In the genomic region with DNA sequence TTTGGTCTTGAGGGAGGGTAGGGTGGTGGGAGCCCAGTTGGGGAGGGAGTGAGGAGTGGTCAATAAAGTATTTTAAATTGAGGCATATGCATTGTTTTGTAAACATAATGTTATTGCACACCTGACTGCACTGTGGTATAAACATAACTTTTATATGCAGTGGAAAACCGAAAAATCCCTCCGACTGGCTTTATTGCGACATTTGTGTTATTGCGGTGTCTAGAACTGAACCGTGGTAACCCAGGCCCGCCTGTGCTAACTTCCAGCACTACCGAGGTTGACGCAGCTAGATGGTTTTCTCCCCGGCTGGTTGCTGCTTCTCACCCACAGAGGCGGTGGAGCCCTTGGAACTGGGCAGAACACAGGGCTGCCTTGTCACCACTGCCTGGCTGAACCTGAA, we compare ENCODE assay signal across 1 cellular context.
TF ChIP-seq lines count a peak whose summit lies in the region.

No MANE protein-coding gene starts in this region.

TF ChIP-seq in HepG2, 621 proteins besides CTCF, POLR2A, EP300 and RAD21:
- no peak for TF ChIP-seq ZNF589 (CRISPR knock-in tag; conservative IDR thresholded peaks at IDR 0.05)
- TF ChIP-seq NBN (conservative IDR thresholded peaks at IDR 0.05): no peak
- TF ChIP-seq CEBPB (IDR thresholded peaks at IDR 0.05; ENCODE audit: borderline replicate concordance, low read depth, low read length): peak; percentile 73
- TF ChIP-seq, protein P1, sequence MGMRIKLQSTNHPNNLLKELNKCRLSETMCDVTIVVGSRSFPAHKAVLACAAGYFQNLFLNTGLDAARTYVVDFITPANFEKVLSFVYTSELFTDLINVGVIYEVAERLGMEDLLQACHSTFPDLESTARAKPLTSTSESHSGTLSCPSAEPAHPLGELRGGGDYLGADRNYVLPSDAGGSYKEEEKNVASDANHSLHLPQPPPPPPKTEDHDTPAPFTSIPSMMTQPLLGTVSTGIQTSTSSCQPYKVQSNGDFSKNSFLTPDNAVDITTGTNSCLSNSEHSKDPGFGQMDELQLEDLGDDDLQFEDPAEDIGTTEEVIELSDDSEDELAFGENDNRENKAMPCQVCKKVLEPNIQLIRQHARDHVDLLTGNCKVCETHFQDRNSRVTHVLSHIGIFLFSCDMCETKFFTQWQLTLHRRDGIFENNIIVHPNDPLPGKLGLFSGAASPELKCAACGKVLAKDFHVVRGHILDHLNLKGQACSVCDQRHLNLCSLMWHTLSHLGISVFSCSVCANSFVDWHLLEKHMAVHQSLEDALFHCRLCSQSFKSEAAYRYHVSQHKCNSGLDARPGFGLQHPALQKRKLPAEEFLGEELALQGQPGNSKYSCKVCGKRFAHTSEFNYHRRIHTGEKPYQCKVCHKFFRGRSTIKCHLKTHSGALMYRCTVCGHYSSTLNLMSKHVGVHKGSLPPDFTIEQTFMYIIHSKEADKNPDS (CRISPR knock-in tag; IDR thresholded peaks at IDR 0.05): no peak
- no peak for TF ChIP-seq ZNF546 (CRISPR knock-in tag; conservative IDR thresholded peaks at IDR 0.05)
- TF ChIP-seq ZNF713 (CRISPR knock-in tag; IDR thresholded peaks at IDR 0.05): no peak
